25 cellular contexts compared by ENCODE assay signal in genomic region chr11:73446766-73447165, GRCh38.
"Had no signal": no experiment of that assay in that cellular context is flagged by ENCODE, and none has a peak within 500 bp of the region (broad histone marks: within the 10 kb centered on the region; RNA-seq: fewer than 3 reads in every experiment).

No MANE protein-coding gene starts in this region.

- H3K36me3 Mint-ChIP-seq: WTC11 had no signal

- H3K4me1 Mint-ChIP-seq: activated CD4-positive, alpha-beta T cell treated with anti-CD3 and anti-CD28 coated beads, Interleukin-2, amount 10 ng/mL, durations not matched to agents 7 days and 5 days had no signal

- H3K27ac Mint-ChIP-seq: activated CD4-positive, alpha-beta T cell treated with anti-CD3 and anti-CD28 coated beads for 36 hours; activated CD4-positive, alpha-beta T cell treated with anti-CD3 and anti-CD28 coated beads, Interleukin-2, amount 10 ng/mL, durations not matched to agents 7 days and 5 days; activated CD8-positive, alpha-beta T cell treated with anti-CD3 and anti-CD28 coated beads, Interleukin-2, amount 10 ng/mL, durations not matched to agents 7 days and 5 days; activated naive CD4-positive, alpha-beta T cell treated with anti-CD3 and anti-CD28 coated beads for 36 hours; activated naive CD4-positive, alpha-beta T cell treated with anti-CD3 and anti-CD28 coated beads, Interleukin-2, amount 50 U/mL, for 72 hours; activated T-cell treated with anti-CD3 and anti-CD28 coated beads, Interleukin-2, amount 50 U/mL, for 24 hours; activated T-helper 1 cell treated with anti-CD3 and anti-CD28 coated beads, Interleukin-12 subunit alpha, Interleukin-12 subunit beta, Interleukin-2, Interleukin-4 antibody, amounts not matched to agents 30 ng/mL and 10 ng/mL and 1 ng/mL, durations not matched to agents 14 hours and 24 hours and 36 hours; WTC11 had no signal

- H3K4me1 ChIP-seq: adrenal gland, body of pancreas, breast epithelium had no signal

- ATAC-seq: activated CD4-positive, alpha-beta T cell treated with anti-CD3 and anti-CD28 coated beads for 36 hours; activated CD4-positive, CD25-positive, alpha-beta regulatory T cell treated with anti-CD3 and anti-CD28 coated beads, Interleukin-2, amount 50 U/mL, for 24 hours; activated CD8-positive, alpha-beta T cell treated with anti-CD3 and anti-CD28 coated beads, Interleukin-2, amount 10 ng/mL, durations not matched to agents 7 days and 5 days; activated naive CD4-positive, alpha-beta T cell treated with anti-CD3 and anti-CD28 coated beads, Interleukin-2, amount 50 U/mL, for 72 hours; body of pancreas; WTC11 had no signal

- H3K9me3 ChIP-seq: adrenal gland, body of pancreas, breast epithelium, Peyer's patch had no signal

- H3K9me3 Mint-ChIP-seq: activated CD4-positive, alpha-beta T cell treated with anti-CD3 and anti-CD28 coated beads, Interleukin-2, amount 10 ng/mL, durations not matched to agents 7 days and 5 days; activated naive CD4-positive, alpha-beta T cell treated with anti-CD3 and anti-CD28 coated beads for 36 hours; activated naive CD4-positive, alpha-beta T cell treated with anti-CD3 and anti-CD28 coated beads, Interleukin-2, amount 50 U/mL, for 72 hours; activated T-cell treated with anti-CD3 and anti-CD28 coated beads, Interleukin-2, amount 50 U/mL, for 24 hours; activated T-helper 1 cell treated with anti-CD3 and anti-CD28 coated beads, Interleukin-12 subunit alpha, Interleukin-12 subunit beta, Interleukin-2, Interleukin-4 antibody, amounts not matched to agents 30 ng/mL and 10 ng/mL and 1 ng/mL, durations not matched to agents 14 hours and 24 hours and 36 hours had no signal

- DNase-seq: activated CD4-positive, alpha-beta T cell treated with anti-CD3 and anti-CD28 coated beads for 36 hours; activated CD4-positive, alpha-beta T cell treated with anti-CD3 and anti-CD28 coated beads, Interleukin-2, amount 10 ng/mL, durations not matched to agents 7 days and 5 days; activated CD4-positive, alpha-beta T cell treated with anti-CD3 and anti-CD28 coated beads, Interleukin-2, amount 50 U/mL, for 48 hours; activated CD8-positive, alpha-beta T cell treated with anti-CD3 and anti-CD28 coated beads, Interleukin-2, amount 10 ng/mL, durations not matched to agents 7 days and 5 days; activated gamma-delta T cell treated with Interleukin-2 at 50 U/mL for 16 hours; activated naive CD4-positive, alpha-beta T cell treated with anti-CD3 and anti-CD28 coated beads for 36 hours; activated T-cell treated with anti-CD3 and anti-CD28 coated beads, Interleukin-2, amount 50 U/mL, for 24 hours; adrenal gland; body of pancreas; caudate nucleus; NCI-H1105; NCI-H1417 treated with DMSO at 0.1 percent for 48 hours; NCI-H187 treated with DMSO at 0.1 percent for 48 hours; NCI-H345; NCI-H524 treated with DMSO at 0.1 percent for 48 hours; Peyer's patch; RPMI8226; SW 1271; T-helper 1 cell had no signal

- H3K27ac ChIP-seq: adrenal gland, body of pancreas, breast epithelium, KMS-11, Peyer's patch had no signal

- H3K27me3 Mint-ChIP-seq: activated CD4-positive, alpha-beta T cell treated with anti-CD3 and anti-CD28 coated beads for 36 hours; activated CD4-positive, alpha-beta T cell treated with anti-CD3 and anti-CD28 coated beads, Interleukin-2, amount 10 ng/mL, durations not matched to agents 7 days and 5 days; activated T-cell treated with anti-CD3 and anti-CD28 coated beads, Interleukin-2, amount 50 U/mL, for 24 hours had no signal

- H3K4me3 ChIP-seq: adrenal gland, body of pancreas, breast epithelium, Peyer's patch had no signal

- H3K36me3 ChIP-seq: adrenal gland, breast epithelium, Peyer's patch had no signal

- H3K4me3 Mint-ChIP-seq: activated CD4-positive, alpha-beta T cell treated with anti-CD3 and anti-CD28 coated beads for 36 hours; activated CD4-positive, alpha-beta T cell treated with anti-CD3 and anti-CD28 coated beads, Interleukin-2, amount 10 ng/mL, durations not matched to agents 7 days and 5 days; activated CD8-positive, alpha-beta T cell treated with anti-CD3 and anti-CD28 coated beads, Interleukin-2, amount 10 ng/mL, durations not matched to agents 7 days and 5 days; activated naive CD4-positive, alpha-beta T cell treated with anti-CD3 and anti-CD28 coated beads for 36 hours; activated T-cell treated with anti-CD3 and anti-CD28 coated beads, Interleukin-2, amount 50 U/mL, for 24 hours; activated T-helper 1 cell treated with anti-CD3 and anti-CD28 coated beads, Interleukin-12 subunit alpha, Interleukin-12 subunit beta, Interleukin-2, Interleukin-4 antibody, amounts not matched to agents 30 ng/mL and 10 ng/mL and 1 ng/mL, durations not matched to agents 14 hours and 24 hours and 36 hours; WTC11 had no signal

- H3K27me3 ChIP-seq: adrenal gland, body of pancreas, breast epithelium, Peyer's patch had no signal
